Comparison of ENCODE assay signal across 20 cellular contexts in genomic region chr11:3381794-3382193, GRCh38. TPM values are rescaled to one million over a fixed set of nuclear protein-coding genes. Genes with fewer than 3 reads are reported as not detected.
A peak's percentile ranks its signal among the peaks of the same experiment; 100 is the strongest.
DNase-seq lines count a peak whose midpoint lies in the region; ATAC-seq and TF ChIP-seq lines count a peak whose summit lies in the region.
"Had no signal": no experiment of that assay in that cellular context is flagged by ENCODE, and none has a peak within 500 bp of the region (broad histone marks: within the 10 kb centered on the region; RNA-seq: fewer than 3 reads in every experiment).

No MANE protein-coding gene starts in this region.

- H3K9me3 Mint-ChIP-seq in nephron progenitor cell, result peaks cover 78% of the 10 kb centered on the region
- H3K9me3 Mint-ChIP-seq: activated naive CD8-positive, alpha-beta T cell treated with anti-CD3 and anti-CD28 coated beads for 36 hours; effector memory CD8-positive, alpha-beta T cell had no signal

- no peak for DNase-seq in fibroblast of the aortic adventitia (ENCODE audit: low read depth)
- DNase-seq in nephron progenitor cell, result no peak
- DNase-seq: 8988T; activated CD8-positive, alpha-beta memory T cell treated with anti-CD3 and anti-CD28 coated beads, Interleukin-2, amount 50 U/mL, for 4 hours; activated naive CD8-positive, alpha-beta T cell treated with anti-CD3 and anti-CD28 coated beads for 36 hours; Caco-2; DND-41; effector memory CD8-positive, alpha-beta T cell; MM.1S; NCI-H748 treated with DMSO at 0.1 percent for 48 hours; stimulated activated CD4-positive, alpha-beta T cell treated with anti-CD3 and anti-CD28 coated beads, Interleukin-4, amount 100 ng/mL, for 1 hour; stimulated activated naive CD4-positive, alpha-beta T cell had no signal

- no peak overlapping the region for H2AFZ ChIP-seq in ACC112 (ENCODE audit: low read length, unreplicated experiment)

- no peak for ATAC-seq in HG02623 (IDR thresholded peaks at IDR 0.05; ENCODE audit: unreplicated experiment)
- ATAC-seq in GM21576 (IDR thresholded peaks at IDR 0.05; ENCODE audit: unreplicated experiment), result no peak
- ATAC-seq in HG02938 (IDR thresholded peaks at IDR 0.05; ENCODE audit: unreplicated experiment), result no peak
- ATAC-seq in HG03196 (IDR thresholded peaks at IDR 0.05; ENCODE audit: unreplicated experiment), result no peak
- ATAC-seq: effector memory CD8-positive, alpha-beta T cell had no signal

- peaks cover 38% of the 10 kb centered on the region for H3K4me1 Mint-ChIP-seq in nephron progenitor cell

- H3K27ac Mint-ChIP-seq in nephron progenitor cell, result no peak overlapping the region
- H3K27ac Mint-ChIP-seq: activated naive CD8-positive, alpha-beta T cell treated with anti-CD3 and anti-CD28 coated beads for 36 hours; activated T-helper 2 cell treated with anti-CD3 and anti-CD28 coated beads, Interferon-gamma antibody, Interleukin-2, Interleukin-4, amounts not matched to agents 10 μg/mL and 5 μg/mL and 100 μg/mL, durations not matched to agents 14 hours and 24 hours and 36 hours; effector memory CD8-positive, alpha-beta T cell had no signal

- peak overlapping the region; percentile 90 for H3K4me3 Mint-ChIP-seq in nephron progenitor cell
- H3K4me3 Mint-ChIP-seq: activated naive CD8-positive, alpha-beta T cell treated with anti-CD3 and anti-CD28 coated beads for 36 hours; effector memory CD8-positive, alpha-beta T cell had no signal

- H3K27ac ChIP-seq in ACC112 (ENCODE audit: low read depth, low read length), result no peak overlapping the region
- no peak overlapping the region for H3K27ac ChIP-seq in HUES64 (ENCODE audit: low read depth, low read length)
- H3K27ac ChIP-seq: esophagus muscularis mucosa had no signal

- H3K9me3 ChIP-seq in HUES64 (ENCODE audit: insufficient read depth, low read depth, low read length), result peaks cover 4% of the 10 kb centered on the region; the same call in 1 of the 2 replicates
- H3K9me3 ChIP-seq: Caco-2, esophagus muscularis mucosa had no signal

- peaks cover 3% of the 10 kb centered on the region; the same call in 1 of the 2 replicates for H3K27me3 ChIP-seq in ACC112 (ENCODE audit: insufficient read depth, low read length)
- H3K27me3 ChIP-seq in HUES64 (ENCODE audit: insufficient read depth, low read length), result no peaks in the 10 kb centered on the region
- H3K27me3 ChIP-seq: esophagus muscularis mucosa had no signal

- peaks cover 52% of the 10 kb centered on the region for H3K36me3 Mint-ChIP-seq in nephron progenitor cell (ENCODE audit: low read depth)

- H3K4me1 ChIP-seq in ACC112 (ENCODE audit: control insufficient read depth, insufficient read depth, low read length, unreplicated experiment), result peaks cover 7% of the 10 kb centered on the region
- H3K4me1 ChIP-seq in HUES64 (ENCODE audit: insufficient read depth, low read length), result peaks cover 25% of the 10 kb centered on the region

- H3K79me2 ChIP-seq in ACC112 (ENCODE audit: control insufficient read depth, insufficient read depth, low read length, unreplicated experiment), result peaks cover 37% of the 10 kb centered on the region

- 67% methylated on average over 3 of the region's 5 CpGs for WGBS in HUES64

- no peak for TF ChIP-seq CTCF in fibroblast of the aortic adventitia (IDR thresholded peaks at IDR 0.05; ENCODE audit: insufficient read depth, low read length)
- TF ChIP-seq CTCF in nephron progenitor cell (IDR thresholded peaks at IDR 0.05), result no peak

- peaks cover 32% of the 10 kb centered on the region for H3K36me3 ChIP-seq in ACC112 (ENCODE audit: insufficient read depth, low read length)
- peaks cover 58% of the 10 kb centered on the region for H3K36me3 ChIP-seq in HUES64 (ENCODE audit: insufficient read depth, low read length)

- H3K27me3 Mint-ChIP-seq in nephron progenitor cell (ENCODE audit: low read depth, poor library complexity), result peaks cover 10% of the 10 kb centered on the region
- H3K27me3 Mint-ChIP-seq: activated naive CD8-positive, alpha-beta T cell treated with anti-CD3 and anti-CD28 coated beads for 36 hours had no signal

- H3K9ac ChIP-seq in HUES64 (ENCODE audit: low read depth, low read length), result peak overlapping the region; percentile 86

- peak overlapping the region; percentile 73 for H3K4me3 ChIP-seq in ACC112 (ENCODE audit: low read depth, low read length)
- peak overlapping the region; percentile 76 for H3K4me3 ChIP-seq in HUES64 (ENCODE audit: low read length)
- H3K4me3 ChIP-seq in fibroblast of the aortic adventitia (ENCODE audit: low read depth, low read length), result peak overlapping the region; percentile 56

RNA-seq across cellular contexts. Expression of gene ZNF195, which starts 2.8 kb away (rescaled TPM):
- 50.5 TPM for polyA plus RNA-seq in HUES64 (2013, experiment 1 of 2)
- 48.2 TPM for polyA plus RNA-seq in HUES64 (2013, experiment 2 of 2)
- 11.4 and 18.1 TPM in 2 replicates for total RNA-seq in fibroblast of the aortic adventitia (ENCODE audit: low replicate concordance)
